ENCODE assay signal across 8 cellular contexts in genomic region chr6:63598251-63599036, GRCh38. TPM values are rescaled to one million over a fixed set of nuclear protein-coding genes. Genes with fewer than 3 reads are reported as not detected.
DNase-seq lines count a peak whose midpoint lies in the region; ATAC-seq, FAIRE-seq and TF ChIP-seq lines count a peak whose summit lies in the region.

No MANE protein-coding gene starts in this region.

- peak overlapping the region; percentile 70 for H3K4me3 ChIP-seq in AG04450 (ENCODE audit: low read depth, low read length)
- H3K4me3 ChIP-seq in kidney (ENCODE audit: low read length in 2 of 2): peak overlapping the region; percentile 83 to 85

- CTCF ChIA-PET in AG04450 (lab: Charles Lee) (interaction anchor here (0.6 to 4.7 kb wide), 47 partner anchors 10 to 425 kb away, joined by 3 to 67 read pairs (median 4); partner anchors contain the start of gene PHF3), activated B cell treated with CpG ODN at 0.5 μM for 24 hours (lab: Charles Lee) (interaction anchor here (0.6 to 6.1 kb wide), 25 partner anchors 10 to 246 kb away, joined by 3 to 169 read pairs (median 5); partner anchors contain the start of gene PHF3)

- DNase-seq in AG04450 (ENCODE audit: low read depth, low spot score) (no peak), NCI-H2171 (lab: John Stamatoyannopoulos, UW) (peak; percentile 53), activated B cell treated with CpG ODN at 0.5 μM for 24 hours (peak; percentile 53), cerebellar cortex (ENCODE audit: low spot score) (peak; percentile 84), kidney (peak; percentile 71)
- peak; percentile 42 to 46 for DNase-seq in stimulated activated CD4-positive, alpha-beta T cell treated with anti-CD3 and anti-CD28 coated beads, Interleukin-1b, Interleukin-23, amount 100 ng/mL, for 1 hour (ENCODE audit: low read depth in 2 of 2)

- H3K27ac Mint-ChIP-seq in activated B cell treated with CpG ODN at 0.5 μM for 24 hours: peak overlapping the region; percentile 35

- FAIRE-seq in kidney (lab: Jason Lieb, UNC): no peak

- no peaks in the 10 kb centered on the region for H3K27me3 Mint-ChIP-seq in activated B cell treated with CpG ODN at 0.5 μM for 24 hours

- H3K4me1 ChIP-seq in kidney (ENCODE audit: control insufficient read depth in 1 of 2, insufficient read depth in 1 of 2, low read depth in 1 of 2, low read length in 2 of 2): peaks cover 0 to 3% of the 10 kb centered on the region in 2 donors

- TF ChIP-seq CTCF in AG04450 (IDR thresholded peaks at IDR 0.05; ENCODE audit: low read depth, low read length): peak; percentile 94
- peak; percentile 58 for TF ChIP-seq CTCF in activated B cell treated with CpG ODN at 0.5 μM for 24 hours (IDR thresholded peaks at IDR 0.05)
- TF ChIP-seq CTCF in kidney (IDR thresholded peaks at IDR 0.05; ENCODE audit: borderline replicate concordance, extremely low read depth, insufficient read depth): peak; percentile 83

- ATAC-seq in GM18873 (IDR thresholded peaks at IDR 0.05; ENCODE audit: low FRiP score, unreplicated experiment): peak; percentile 100
- peak; percentile 100 for ATAC-seq in HG03135 (IDR thresholded peaks at IDR 0.05; ENCODE audit: unreplicated experiment)
- ATAC-seq in activated B cell treated with CpG ODN at 0.5 μM for 24 hours (ENCODE audit: low read depth): peak; percentile 100

- no peaks in the 10 kb centered on the region for H3K36me3 Mint-ChIP-seq in activated B cell treated with CpG ODN at 0.5 μM for 24 hours (ENCODE audit: low read depth)

- peak overlapping the region in 1 of 2 donors; percentile 53 for H3K9ac ChIP-seq in kidney (ENCODE audit: low read length in 2 of 2)

- H3K36me3 ChIP-seq in kidney (ENCODE audit: control insufficient read depth in 1 of 2, insufficient read depth in 2 of 2, low read length in 2 of 2): no peaks in the 10 kb centered on the region

- H3K4me1 Mint-ChIP-seq in activated B cell treated with CpG ODN at 0.5 μM for 24 hours: peaks cover 13% of the 10 kb centered on the region

- no peaks in the 10 kb centered on the region for H3K27me3 ChIP-seq in AG04450 (ENCODE audit: control insufficient read depth, insufficient read depth, low read length)

- POLR2A ChIA-PET in AG04450 (lab: Yijun Ruan, JAX) (interaction anchor here (1.1 kb wide), 1 partner anchor 37 kb away, joined by 3 read pairs; the partner anchor contains the start of gene PHF3), activated B cell treated with CpG ODN at 0.5 μM for 24 hours (lab: Charles Lee) (interaction anchor here (0.6 to 2.1 kb wide), 5 partner anchors 16 to 246 kb away, joined by 3 to 15 read pairs (median 5); partner anchors contain the start of gene PHF3)

- no peaks in the 10 kb centered on the region for H3K9me3 Mint-ChIP-seq in activated B cell treated with CpG ODN at 0.5 μM for 24 hours

- H3K4me3 Mint-ChIP-seq in activated B cell treated with CpG ODN at 0.5 μM for 24 hours: peak overlapping the region; percentile 84

- no peak overlapping the region for H3K27ac ChIP-seq in AG04450 (ENCODE audit: low read depth, low read length)
- H3K27ac ChIP-seq in kidney (ENCODE audit: low read depth in 2 of 2, low read length in 2 of 2): no peak overlapping the region

- intact Hi-C loops in activated B cell treated with CpG ODN at 0.5 μM for 24 hours (cut with micrococcal nuclease) (loop anchor here (1.0 to 5.0 kb wide), 7 partner anchors 26 to 291 kb away; partner anchors contain the start of genes LOC128125822, PHF3 and PTP4A1), kidney (cut with DNase I) (loop anchor here (10.0 kb wide), 1 partner anchor 166 kb away; no protein-coding TSS in a partner anchor)

- H3K9me3 ChIP-seq in AG04450 (ENCODE audit: control insufficient read depth, insufficient read depth, low read length) (no peaks in the 10 kb centered on the region), kidney (ENCODE audit: control insufficient read depth in 1 of 2, low read length in 2 of 2) (no peaks in the 10 kb centered on the region)

RNA-seq across cellular contexts. Expression of gene PTP4A1, which starts 26.2 kb away (rescaled TPM):
- polyA plus RNA-seq in AG04450 (2011; rRNA removed): 34.3 and 37.7 TPM in 2 replicates
- polyA minus RNA-seq in AG04450 (2011; rRNA and poly(A)+ RNA removed): 19.3 and 38.6 TPM in 2 replicates
- total RNA-seq in activated B cell treated with CpG ODN at 0.5 μM for 24 hours: 32.4 and 35.2 TPM in 2 replicates
- total RNA-seq in kidney: 43.7 TPM
- polyA plus RNA-seq in kidney (ENCODE audit: insufficient read depth, low read depth, low replicate concordance): 16.5 TPM

RNA-seq across cellular contexts. Expression of gene PHF3, which starts 37.2 kb away (rescaled TPM):
- polyA plus RNA-seq in AG04450 (2011; rRNA removed) (16.2 and 26.6 TPM in 2 replicates), kidney (ENCODE audit: insufficient read depth, low read depth, low replicate concordance) (9.5 TPM)
- 19.9 and 42.1 TPM in 2 replicates for polyA minus RNA-seq in AG04450 (2011; rRNA and poly(A)+ RNA removed)
- total RNA-seq in activated B cell treated with CpG ODN at 0.5 μM for 24 hours (52.4 and 56.7 TPM in 2 replicates), kidney (58.3 TPM)
